Comparison of ENCODE assay signal across 9 cellular contexts in genomic region chr5:109476292-109476691, GRCh38.
"Had no signal": no experiment of that assay in that cellular context is flagged by ENCODE, and none has a peak within 500 bp of the region (broad histone marks: within the 10 kb centered on the region; RNA-seq: fewer than 3 reads in every experiment).

No MANE protein-coding gene starts in this region.

- H3K4me3 ChIP-seq: GM23338, K562 had no signal

- H2AFZ ChIP-seq: GM23338 had no signal

- DNase-seq: H9, HCEC 1CT, IMR-90, KG1 had no signal

- H3K4me1 Mint-ChIP-seq: GM23338, H9 had no signal

- ATAC-seq: GM23338, K562 had no signal

- H3K27ac Mint-ChIP-seq: GM23338, H9 had no signal

- H3K9me3 Mint-ChIP-seq: GM23338 had no signal

- H3K27ac ChIP-seq: HL-60 had no signal

- FAIRE-seq: H1, H54, K562 had no signal

- H3K4me3 Mint-ChIP-seq: GM23338, H9 had no signal

- H3K4me2 ChIP-seq: GM23338 had no signal
